Comparison of ENCODE assay signal across 11 cellular contexts in genomic region chr1:198663996-198664789, GRCh38. TPM values are rescaled to one million over a fixed set of nuclear protein-coding genes. Genes with fewer than 3 reads are reported as not detected.
DNase-seq lines count a peak whose midpoint lies in the region; ATAC-seq, FAIRE-seq and TF ChIP-seq lines count a peak whose summit lies in the region.
"Had no signal": no experiment of that assay in that cellular context is flagged by ENCODE, and none has a peak within 500 bp of the region (broad histone marks: within the 10 kb centered on the region; RNA-seq: fewer than 3 reads in every experiment).

No MANE protein-coding gene starts in this region.

- no peaks in the 10 kb centered on the region for H4K20me1 ChIP-seq in HepG2 (ENCODE audit: insufficient read depth, low read length)
- H4K20me1 ChIP-seq in GM12878 (ENCODE audit: control insufficient read depth, insufficient read depth), result no peaks in the 10 kb centered on the region
- no peaks in the 10 kb centered on the region for H4K20me1 ChIP-seq in smooth muscle cell (ENCODE audit: low read depth)

- intact Hi-C loops in HepG2 (cut with micrococcal nuclease; ENCODE audit: unreplicated experiment) (no loop called here), GM12878 (cut with micrococcal nuclease; ENCODE audit: unreplicated experiment) (loop anchor here (2.0 kb wide), 1 partner anchor 15 kb away; no protein-coding TSS in a partner anchor)

- H3K4me3 ChIP-seq in liver (ENCODE audit: low read depth in 1 of 3, low read length in 3 of 3) (no peak overlapping the region), HepG2 (replicated peaks in 1 of 3; ENCODE audit: insufficient read depth in 1 of 3, low read depth in 2 of 3, low read length in 3 of 3) (no peak overlapping the region), GM12878 (0 out of 2 replicates have a peak overlapping the region, but pooled peaks have one; percentile 13), upper lobe of left lung (no peak overlapping the region), smooth muscle cell (no peak overlapping the region)
- H3K4me3 ChIP-seq: tibial artery had no signal

- H2AFZ ChIP-seq in HepG2 (ENCODE audit: low read length) (no peak overlapping the region), GM12878 (ENCODE audit: control insufficient read depth, low read depth, low read length) (peak overlapping the region; percentile 33), smooth muscle cell (ENCODE audit: low read depth) (no peak overlapping the region)

- H3K4me2 ChIP-seq in HepG2 (ENCODE audit: low read depth, low read length) (no peak overlapping the region), GM12878 (ENCODE audit: control insufficient read depth, insufficient read depth) (peak overlapping the region; percentile 15), smooth muscle cell (no peak overlapping the region)

- SMC1A ChIA-PET in GM12878 (lab: Charles Lee; ENCODE audit: uncharacterized antibody, unreplicated experiment), result interaction anchor here (1.1 to 5.7 kb wide), 8 partner anchors 8 to 120 kb away, joined by 3 to 72 read pairs (median 12); partner anchors contain the start of gene PTPRC

- FAIRE-seq in HepG2 (lab: Jason Lieb, UNC) (no peak), GM12878 (lab: Jason Lieb, UNC) (no peak)

- TF ChIP-seq POLR2A in HepG2 (IDR thresholded peaks at IDR 0.05; ENCODE audit: insufficient read depth in 1 of 2, low read depth in 2 of 2, low read length in 2 of 2) (no peak), GM12878 (IDR thresholded peaks at IDR 0.05; ENCODE audit: low read depth, low read length) (no peak), upper lobe of left lung (IDR thresholded peaks at IDR 0.05) (no peak)

- H3K79me2 ChIP-seq in HepG2 (ENCODE audit: insufficient read depth, low read length), result no peaks in the 10 kb centered on the region
- H3K79me2 ChIP-seq in GM12878 (ENCODE audit: control insufficient read depth, insufficient read depth, low read length), result peaks cover 15% of the 10 kb centered on the region
- H3K79me2 ChIP-seq in smooth muscle cell (ENCODE audit: low read depth), result no peaks in the 10 kb centered on the region

- POLR2A ChIA-PET in HepG2 (lab: Yijun Ruan, JAX) (no interaction called here), GM12878 (lab: Charles Lee) (interaction anchor here (1.1 to 1.8 kb wide), 3 partner anchors 14 to 17 kb away, joined by 3 to 12 read pairs (median 6); no protein-coding TSS in a partner anchor)

- H3K27me3 ChIP-seq in liver (ENCODE audit: control insufficient read depth in 4 of 4, insufficient read depth in 4 of 4, low read length in 3 of 4) (no peaks in the 10 kb centered on the region), HepG2 (ENCODE audit: control insufficient read depth in 1 of 2, insufficient read depth in 2 of 2, low read length in 2 of 2) (no peaks in the 10 kb centered on the region), GM12878 (replicated peaks in 1 of 2; ENCODE audit: control insufficient read depth in 2 of 2, insufficient read depth in 2 of 2, low read length in 1 of 2) (no peaks in the 10 kb centered on the region), upper lobe of left lung (no peaks in the 10 kb centered on the region), smooth muscle cell (ENCODE audit: low read depth) (no peaks in the 10 kb centered on the region)
- H3K27me3 ChIP-seq: tibial artery had no signal

- H3K27ac ChIP-seq in liver (ENCODE audit: low read depth in 1 of 2, low read length in 2 of 2) (peak overlapping the region; percentile 46 to 56), HepG2 (ENCODE audit: extremely low read length, insufficient read depth, low read length) (no peak overlapping the region), GM12878 (ENCODE audit: control insufficient read depth, insufficient read depth) (peak overlapping the region; percentile 35; the same call in 1 of the 2 replicates), upper lobe of left lung (peak overlapping the region; percentile 64 to 80 (median 69)), smooth muscle cell (ENCODE audit: low read depth) (no peak overlapping the region)
- H3K27ac ChIP-seq: tibial artery had no signal

- BruUV-seq in HepG2 (replicated peaks; lab: Mats Ljungman, UMichigan) (no TSS peak), GM12878 (replicated peaks; lab: Mats Ljungman, UMichigan) (no TSS peak)

- no peak for TF ChIP-seq EP300 in HepG2 (IDR thresholded peaks at IDR 0.05; ENCODE audit: low read depth in 2 of 2, low read length in 2 of 2)
- TF ChIP-seq EP300 in HepG2 (CRISPR knock-in tag; IDR thresholded peaks at IDR 0.05; ENCODE audit: borderline replicate concordance), result no peak
- no peak for TF ChIP-seq EP300 in GM12878 (IDR thresholded peaks at IDR 0.05; ENCODE audit: borderline replicate concordance in 1 of 2, control insufficient read depth in 1 of 2, low read depth in 2 of 2, low read length in 2 of 2)
- no peak for TF ChIP-seq EP300 in upper lobe of left lung (IDR thresholded peaks at IDR 0.05)

- in situ Hi-C loops in HepG2 (cut with HindIII; ENCODE audit: extremely low pct_ligation_motif_present, low pct_unique_long_range_greater_than_20kb), result no loop called here
- in situ Hi-C loops in GM12878 (cut with MboI), result loop anchor here (5.0 kb wide), 1 partner anchor 48 kb away; no protein-coding TSS in a partner anchor

- TF ChIP-seq RAD21 in liver (IDR thresholded peaks at IDR 0.05) (no peak), HepG2 (CRISPR knock-in tag; IDR thresholded peaks at IDR 0.05) (no peak), GM12878 (IDR thresholded peaks at IDR 0.05; ENCODE audit: insufficient read depth, low read depth, low read length) (no peak)

- TF ChIP-seq CTCF in liver (IDR thresholded peaks at IDR 0.05; ENCODE audit: low read depth, low read length, missing input control) (no peak), HepG2 (CRISPR knock-in tag; IDR thresholded peaks at IDR 0.05) (no peak), GM12878 (IDR thresholded peaks at IDR 0.05 in 2 of 3, conservative IDR thresholded peaks at IDR 0.05 in 1 of 3; ENCODE audit: control insufficient read depth in 2 of 3, extremely low read depth in 1 of 3, insufficient read depth in 1 of 3, low read depth in 3 of 3, low read length in 3 of 3) (no peak), upper lobe of left lung (IDR thresholded peaks at IDR 0.05) (no peak), smooth muscle cell (IDR thresholded peaks at IDR 0.05; ENCODE audit: borderline replicate concordance, insufficient read depth, poor library complexity, severe bottlenecking) (no peak)

- H3K9ac ChIP-seq in liver (ENCODE audit: low read depth in 1 of 2, low read length in 2 of 2) (no peak overlapping the region), HepG2 (ENCODE audit: insufficient read depth, low read depth, low read length) (no peak overlapping the region), GM12878 (ENCODE audit: control insufficient read depth, insufficient read depth, low read length) (no peak overlapping the region), smooth muscle cell (ENCODE audit: low read depth) (no peak overlapping the region)

- H3K4me1 ChIP-seq in liver (ENCODE audit: control insufficient read depth in 4 of 4, insufficient read depth in 4 of 4, low read length in 3 of 4) (no peaks in the 10 kb centered on the region), HepG2 (ENCODE audit: insufficient read depth, low read length) (no peaks in the 10 kb centered on the region), GM12878 (ENCODE audit: control insufficient read depth, insufficient read depth, low read length) (peaks cover 26% of the 10 kb centered on the region), upper lobe of left lung (peaks cover 0 to 6% (median 4%) of the 10 kb centered on the region in 4 donors), smooth muscle cell (ENCODE audit: low read depth) (peaks cover 4% of the 10 kb centered on the region)
- H3K4me1 ChIP-seq: tibial artery had no signal

- ATAC-seq in HepG2 (no peak), GM12878 (peak; percentile 62), upper lobe of left lung (ENCODE audit: low FRiP score in 2 of 2) (peak; percentile 62 to 83)

- no peak for DNase-seq in HepG2 (ENCODE audit: low spot score)
- peak; percentile 77 for DNase-seq in NOMO-1 treated with DMSO at 0.1 percent for 48 hours (lab: John Stamatoyannopoulos, UW; ENCODE audit: unreplicated experiment)
- no peak for DNase-seq in GM12878 (ENCODE audit: low read depth, low spot score)
- DNase-seq in upper lobe of left lung, result no peak
- no peak for DNase-seq in smooth muscle cell (lab: John Stamatoyannopoulos, UW; ENCODE audit: unreplicated experiment)
- DNase-seq in NCI-H446 treated with DMSO at 0.1 percent for 48 hours (lab: John Stamatoyannopoulos, UW), result no peak
- DNase-seq in stimulated activated CD4-positive, alpha-beta T cell treated with anti-CD3 and anti-CD28 coated beads, Interleukin-12 subunit alpha, Interleukin-12 subunit beta, amount 100 ng/mL, for 4 hours, result no peak
- DNase-seq: activated CD4-positive, alpha-beta T cell treated with anti-CD3 and anti-CD28 coated beads, Interleukin-2, amount 50 U/mL, for 4 hours; glutamatergic neuron; tibial artery had no signal

- 73% methylated on average over 7 of the region's 7 CpGs for WGBS in liver
- WGBS in HepG2 (ENCODE audit: low lambda C conversion rate), result 8% methylated on average over 7 of the region's 7 CpGs
- 2% methylated on average over 7 of the region's 7 CpGs for WGBS in GM12878 (ENCODE audit: insufficient coverage, insufficient replicate concordance, low lambda C conversion rate, missing lambda C conversion rate)
- 67 to 72% methylated on average over 7 of the region's 7 CpGs for WGBS in upper lobe of left lung, 2 donors
- WGBS in smooth muscle cell (ENCODE audit: low lambda C conversion rate), result 83% methylated on average over 7 of the region's 7 CpGs

- H3K9me3 ChIP-seq in liver (ENCODE audit: control insufficient read depth in 4 of 4, low read length in 3 of 4), result no peaks in the 10 kb centered on the region
- H3K9me3 ChIP-seq in HepG2 (ENCODE audit: low read length), result no peaks in the 10 kb centered on the region
- peaks cover 3% of the 10 kb centered on the region; the same call in 1 of the 3 replicates for H3K9me3 ChIP-seq in GM12878 (replicated peaks; ENCODE audit: control insufficient read depth, insufficient read depth, low read length)
- H3K9me3 ChIP-seq in upper lobe of left lung, result no peaks in the 10 kb centered on the region
- no peaks in the 10 kb centered on the region for H3K9me3 ChIP-seq in smooth muscle cell (replicated peaks; ENCODE audit: low read depth)
- H3K9me3 ChIP-seq: tibial artery had no signal

- no peaks in the 10 kb centered on the region for H3F3A ChIP-seq in smooth muscle cell (ENCODE audit: low read depth)

- RAD21 ChIA-PET in GM12878 (lab: Charles Lee; ENCODE audit: unreplicated experiment), result interaction anchor here (0.9 to 2.2 kb wide), 8 partner anchors 17 to 66 kb away, joined by 3 to 14 read pairs (median 4); no protein-coding TSS in a partner anchor

- H3K36me3 ChIP-seq in liver (ENCODE audit: control insufficient read depth in 4 of 4, insufficient read depth in 3 of 4, low read depth in 1 of 4, low read length in 3 of 4), result no peaks in the 10 kb centered on the region
- H3K36me3 ChIP-seq in HepG2 (replicated peaks in 1 of 2; ENCODE audit: control insufficient read depth in 1 of 2, insufficient read depth in 2 of 2, low read length in 2 of 2), result no peaks in the 10 kb centered on the region
- H3K36me3 ChIP-seq in GM12878 (ENCODE audit: control insufficient read depth in 2 of 2, insufficient read depth in 2 of 2, low read length in 1 of 2), result 0 out of 4 replicates have a peak, but pooled peaks cover 0 to 2% of the 10 kb centered on the region in 2 experiments
- no peaks in the 10 kb centered on the region for H3K36me3 ChIP-seq in upper lobe of left lung
- no peaks in the 10 kb centered on the region for H3K36me3 ChIP-seq in smooth muscle cell (ENCODE audit: low read depth)
- H3K36me3 ChIP-seq: tibial artery had no signal

- CTCF ChIA-PET in HepG2 (lab: Yijun Ruan, JAX; ENCODE audit: low intra/inter-chr PET ratio, low total read pairs) (no interaction called here), GM12878 (lab: Yijun Ruan, JAX) (interaction anchor here (0.5 kb wide), 1 partner anchor 21 kb away, joined by 3 read pairs; no protein-coding TSS in a partner anchor)

RNA-seq across cellular contexts. Expression of gene PTPRC, which starts 25.4 kb away (rescaled TPM):
- 10 to 100 TPM; 25.2 to 34.1 TPM for total RNA-seq in liver
- 1 to 10 TPM; 5.8 to 7.3 TPM for polyA plus RNA-seq in liver
- total RNA-seq in HepG2 (2016; rRNA removed; fragmentation: Illumina TruSeq; extraction: Trizol), result not detected in 2 replicates
- not detected in 2 replicates for total RNA-seq in HepG2 (2016; cell fraction: cytosol; rRNA removed; fragmentation: Illumina TruSeq; extraction: Trizol; ENCODE audit: low read depth)
- total RNA-seq in HepG2 (2016; cell fraction: insoluble cytoplasmic fraction; rRNA removed; fragmentation: Illumina TruSeq; extraction: Trizol), result not detected in 2 replicates
- total RNA-seq in HepG2 (2016; cell fraction: membrane; rRNA removed; fragmentation: Illumina TruSeq; extraction: Trizol), result not detected in 2 replicates
- total RNA-seq in HepG2 (2016; cell fraction: nucleus; rRNA removed; fragmentation: Illumina TruSeq; extraction: Trizol), result not detected in 2 replicates
- not detected in 2 replicates for polyA plus RNA-seq in HepG2 (2011; rRNA removed)
- polyA plus RNA-seq in HepG2 (2011; cell fraction: cytosol; rRNA removed), result 0.01 TPM in 1 of 2 replicates, not detected in the other
- polyA plus RNA-seq in HepG2 (2011; cell fraction: nucleus; rRNA removed), result 0.07 TPM in 1 of 2 replicates, not detected in the other
- polyA plus RNA-seq in HepG2 (2012), result not detected in 2 replicates
- polyA plus RNA-seq in HepG2 (2016; cell fraction: cytosol; fragmentation: Illumina TruSeq; extraction: Trizol; ENCODE audit: low read depth), result not detected in 2 replicates
- polyA plus RNA-seq in HepG2 (2016; cell fraction: insoluble cytoplasmic fraction; fragmentation: Illumina TruSeq; extraction: Trizol; ENCODE audit: low read depth), result not detected in 2 replicates
- not detected in 2 replicates for polyA plus RNA-seq in HepG2 (2016; cell fraction: membrane; fragmentation: Illumina TruSeq; extraction: Trizol; ENCODE audit: low read depth)
- polyA plus RNA-seq in HepG2 (2016; cell fraction: nucleus; fragmentation: Illumina TruSeq; extraction: Trizol; ENCODE audit: insufficient read depth, low read depth), result not detected in 2 replicates
- 0.21 TPM in 1 of 2 replicates, not detected in the other for polyA minus RNA-seq in HepG2 (2011; rRNA and poly(A)+ RNA removed; ENCODE audit: low replicate concordance)
- not detected in 2 replicates for polyA minus RNA-seq in HepG2 (2011; cell fraction: cytosol; rRNA and poly(A)+ RNA removed)
- not detected in 2 replicates for polyA minus RNA-seq in HepG2 (2011; cell fraction: nucleus; rRNA and poly(A)+ RNA removed)
- 586 and 675 TPM in 2 replicates for total RNA-seq in GM12878 (2013; cell fraction: nucleolus; rRNA removed)
- 117 and 136 TPM in 2 replicates for total RNA-seq in GM12878 (2014; rRNA removed)
- 167 and 171 TPM in 2 replicates for total RNA-seq in GM12878 (2014; rRNA removed; fragmentation: Illumina TruSeq; extraction: Trizol)
- 154 and 157 TPM in 2 replicates for total RNA-seq in GM12878 (2021)
- polyA plus RNA-seq in GM12878 (2011; ENCODE audit: low read depth), result 57.1 TPM
- 171 and 221 TPM in 2 replicates for polyA plus RNA-seq in GM12878 (2011; rRNA removed)
- polyA plus RNA-seq in GM12878 (2011; cell fraction: cytosol; rRNA removed), result 125 and 161 TPM in 2 replicates
- polyA plus RNA-seq in GM12878 (2011; cell fraction: nucleus; rRNA removed), result 106 and 128 TPM in 2 replicates
- polyA plus RNA-seq in GM12878 (2012), result 67.1 and 78.4 TPM in 2 replicates
- 156 and 163 TPM in 2 replicates for polyA plus RNA-seq in GM12878 (2014; fragmentation: Illumina TruSeq; extraction: Trizol)
- polyA plus RNA-seq in GM12878 (2014; fragmentation: Nextera tagmentation; extraction: Ambion mirVana), result 10 to 100 TPM; 72.9 to 73.6 TPM
- polyA plus RNA-seq in GM12878 (2014; rRNA removed), result 75.1 and 80.9 TPM in 2 replicates
- polyA plus RNA-seq in GM12878 (2016; fragmentation: Nextera tagmentation; extraction: Ambion mirVana), result 100 to 1,000 TPM; 117 to 119 TPM
- polyA minus RNA-seq in GM12878 (2011; rRNA and poly(A)+ RNA removed), result 240 and 280 TPM in 2 replicates
- polyA minus RNA-seq in GM12878 (2011; cell fraction: cytosol; rRNA and poly(A)+ RNA removed), result 70.3 and 72.0 TPM in 2 replicates
- polyA minus RNA-seq in GM12878 (2011; cell fraction: nucleus; rRNA and poly(A)+ RNA removed), result 150 and 243 TPM in 2 replicates
- 100 to 1,000 TPM in 3 of 6 donors, 10 to 100 TPM in 3; 70.2 to 171 (median 101) TPM for total RNA-seq in upper lobe of left lung
- total RNA-seq in smooth muscle cell, result 0.04 TPM in 1 of 2 replicates, not detected in the other
- 0.37 TPM in 1 of 2 replicates, not detected in the other for polyA plus RNA-seq in smooth muscle cell

Comparison
In these comparisons a context has a peak if more than half of its experiments do, and no peak if none do; other contexts are left out.
1. H3K27ac ChIP-seq: peak in liver (2 of 2), GM12878 (single experiment) and upper lobe of left lung (4 of 4); none in HepG2 (single experiment) and smooth muscle cell (single experiment).
2. RNA of gene PTPRC, which starts 25.4 kb away (total RNA-seq): 117 to 675 TPM in GM12878, 70.2 to 171 TPM in upper lobe of left lung and 25.2 to 34.1 TPM in liver; 0.04 TPM in smooth muscle cell and not detected in HepG2; every median in the first group is over 10 times any median in the second.